In the genomic region with DNA sequence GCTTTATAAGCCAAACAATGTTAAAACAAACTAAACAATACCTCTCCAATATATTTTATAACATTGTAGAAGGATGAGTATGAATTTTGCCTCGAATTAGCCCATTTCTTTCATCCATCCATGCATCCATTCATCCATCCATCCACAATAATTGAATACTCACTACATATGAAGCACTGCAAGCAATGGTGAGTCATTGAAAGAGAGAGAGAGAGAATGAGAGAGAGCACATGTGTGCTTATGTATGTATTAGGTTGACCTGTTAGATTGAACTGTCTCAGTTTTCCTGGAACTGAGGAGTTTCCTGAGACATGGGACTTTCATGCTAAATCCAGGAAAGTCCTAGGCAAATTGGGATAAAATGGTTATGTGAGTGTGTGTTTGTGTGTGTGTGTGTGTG, we compare ENCODE assay signal across 26 cellular contexts.
"Had no signal": no experiment of that assay in that cellular context is flagged by ENCODE, and none has a peak within 500 bp of the region (broad histone marks: within the 10 kb centered on the region; RNA-seq: fewer than 3 reads in every experiment).

No MANE protein-coding gene starts in this region.

- FAIRE-seq: islet of Langerhans, small intestine, urothelium cell line had no signal

- H3K9me3 ChIP-seq: colonic mucosa, esophagus squamous epithelium, heart right ventricle, left lung, right lobe of liver, thoracic aorta, tibial nerve, upper lobe of left lung had no signal

- ATAC-seq: heart right ventricle; left cardiac atrium; left lung; naive thymus-derived CD4-positive, alpha-beta T cell; right lobe of liver; stimulated activated naive B cell treated with anti-CD40 and anti-IgM and Interleukin-4, amounts not matched to agents 10 μg/mL and 1 μg/mL and 100 μg/mL, for 72 hours had no signal

- H3K27ac ChIP-seq: colonic mucosa, esophagus squamous epithelium, heart right ventricle, left lung, neural progenitor cell, parathyroid adenoma, right lobe of liver, thoracic aorta, tibial nerve, upper lobe of left lung had no signal

- H3K4me2 ChIP-seq: neural progenitor cell had no signal

- H3K4me3 ChIP-seq: colonic mucosa, esophagus squamous epithelium, heart right ventricle, left lung, neural progenitor cell, right lobe of liver, thoracic aorta, tibial nerve, upper lobe of left lung had no signal

- DNase-seq: colonic mucosa; effector CD8-positive, alpha-beta T cell; endodermal cell; erythroblast; esophagus squamous epithelium; foreskin melanocyte; glutamatergic neuron; heart right ventricle; hippocampal formation; left cardiac atrium; left lung; mesendoderm; midbrain; naive thymus-derived CD4-positive, alpha-beta T cell; right lobe of liver; small intestine; stimulated activated CD4-positive, alpha-beta T cell treated with anti-CD3 and anti-CD28 coated beads, Interleukin-15, amount 100 ng/mL, for 24 hours; stimulated activated CD4-positive, alpha-beta T cell treated with anti-CD3 and anti-CD28 coated beads, Interleukin-2, amount 100 ng/mL, for 48 hours; stimulated activated naive B cell treated with anti-CD40 and anti-IgM and Interleukin-4, amounts not matched to agents 10 μg/mL and 1 μg/mL and 100 μg/mL, for 72 hours; upper lobe of left lung had no signal

- H3K36me3 ChIP-seq: colonic mucosa, esophagus squamous epithelium, heart right ventricle, left lung, neural progenitor cell, right lobe of liver, thoracic aorta, tibial nerve, upper lobe of left lung had no signal

- H3K27me3 ChIP-seq: colonic mucosa, heart right ventricle, left lung, neural progenitor cell, right lobe of liver, tibial nerve, upper lobe of left lung had no signal

- H3K4me1 ChIP-seq: colonic mucosa, esophagus squamous epithelium, heart right ventricle, left lung, tibial nerve, upper lobe of left lung had no signal
